Comparison of ENCODE assay signal across 9 cellular contexts in the genomic region with DNA sequence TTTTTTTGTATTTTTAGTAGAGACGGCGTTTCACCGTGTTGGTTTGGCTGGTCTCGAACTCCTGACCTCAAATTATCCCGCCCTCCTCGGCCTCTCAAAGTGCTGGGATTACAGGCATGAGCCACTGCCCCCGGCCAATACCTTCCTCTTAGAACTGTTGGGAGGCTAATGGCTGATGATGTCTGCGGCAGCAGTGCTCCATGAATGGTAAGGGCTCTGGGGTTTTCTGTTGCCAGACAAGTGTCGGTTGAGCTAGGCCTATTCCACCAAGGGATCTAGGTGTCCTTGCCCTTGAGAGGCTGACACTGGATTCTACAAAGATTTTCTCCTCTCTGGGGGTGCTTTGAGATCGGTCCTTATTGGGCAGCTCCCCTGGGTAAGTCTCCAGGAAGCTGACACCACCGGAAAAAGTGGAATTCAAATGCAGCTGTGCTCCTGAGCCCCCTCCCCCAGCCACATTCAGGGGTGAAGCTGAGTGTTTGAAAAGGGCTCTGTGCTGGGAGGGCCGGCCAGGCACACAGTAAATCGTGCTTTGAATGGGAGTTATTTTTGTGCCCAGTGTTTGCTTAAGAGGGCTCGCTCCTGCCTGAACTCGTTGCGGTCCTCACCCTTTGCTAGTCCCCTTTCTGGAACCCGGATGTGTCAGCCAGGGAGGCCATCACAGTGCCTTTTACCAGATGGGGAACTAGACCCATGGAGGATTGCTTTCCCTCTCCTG. TPM values are rescaled to one million over a fixed set of nuclear protein-coding genes. Genes with fewer than 3 reads are reported as not detected.
DNase-seq lines count a peak whose midpoint lies in the region; ATAC-seq and TF ChIP-seq lines count a peak whose summit lies in the region.
"Had no signal": no experiment of that assay in that cellular context is flagged by ENCODE, and none has a peak within 500 bp of the region (broad histone marks: within the 10 kb centered on the region; RNA-seq: fewer than 3 reads in every experiment).

No MANE protein-coding gene starts in this region.

- peak overlapping the region; percentile 10 to 80 (median 71); a peak in 21 of 22 replicates for H3K4me2 ChIP-seq in BLaER1 treated with 17β-estradiol and CSF1 and Interleukin-3, amounts not matched to agents 10 nM and 100 nM

- no peak overlapping the region for H3K4me3 ChIP-seq in BLaER1 treated with 17β-estradiol and CSF1 and Interleukin-3, amounts not matched to agents 10 nM and 100 nM
- peak overlapping the region in 8 of 59 donors; percentile 1 to 25 (median 10) for H3K4me3 ChIP-seq in dorsolateral prefrontal cortex
- no peak overlapping the region for H3K4me3 ChIP-seq in mucosa of stomach (ENCODE audit: low read length)

- H4K20me1 ChIP-seq in BLaER1 treated with 17β-estradiol and CSF1 and Interleukin-3, amounts not matched to agents 10 nM and 100 nM = peaks cover 0 to 44% (median 16%) of the 10 kb centered on the region in 11 experiments; a peak in 14 of 22 replicates

- no peak overlapping the region for H3K27ac ChIP-seq in BLaER1 treated with 17β-estradiol and CSF1 and Interleukin-3, amounts not matched to agents 10 nM and 100 nM
- H3K27ac ChIP-seq in dorsolateral prefrontal cortex = peak overlapping the region in 50 of 59 donors; percentile 5 to 92 (median 58)

- in situ Hi-C loops in G401 (cut with HindIII; ENCODE audit: low sequenced_read_pairs) = no loop called here

- no peak for ATAC-seq in GM19452 (IDR thresholded peaks at IDR 0.05; ENCODE audit: unreplicated experiment)
- no peak for ATAC-seq in HG03442 (IDR thresholded peaks at IDR 0.05; ENCODE audit: unreplicated experiment)
- ATAC-seq: stimulated activated memory B cell treated with anti-CD40 and anti-IgM and Interleukin-4, amounts not matched to agents 10 μg/mL and 1 μg/mL and 100 μg/mL, for 72 hours had no signal

- peaks cover 33 to 56% (median 43%) of the 10 kb centered on the region in 10 experiments for H3K4me1 ChIP-seq in BLaER1 treated with 17β-estradiol and CSF1 and Interleukin-3, amounts not matched to agents 10 nM and 100 nM
- H3K4me1 ChIP-seq in mucosa of stomach (ENCODE audit: control insufficient read depth, insufficient read depth, low read length) = peaks cover 58% of the 10 kb centered on the region

- DNase-seq in NCI-H2107 (lab: John Stamatoyannopoulos, UW) (peak; percentile 59), dorsolateral prefrontal cortex (peak in 3 of 10 donors; percentile 23 to 45 (median 37)), G401 (ENCODE audit: low spot score) (no peak), AG08395 (ENCODE audit: low spot score) (no peak)

- intact Hi-C loops in dorsolateral prefrontal cortex (cut with DNase I) = loop anchor here in 1 of 2 donors (10.0 kb wide), 1 partner anchor 287 kb away; no protein-coding TSS in a partner anchor

- no peak for TF ChIP-seq CTCF in dorsolateral prefrontal cortex (IDR thresholded peaks at IDR 0.05 in 54 of 56, conservative IDR thresholded peaks at IDR 0.05 in 2 of 56; ENCODE audit: low read depth in 1 of 56, partially characterized antibody in 56 of 56)

- peaks cover 0 to 7% (median 0%) of the 10 kb centered on the region in 11 experiments; a peak in 3 of 22 replicates for H3K9me3 ChIP-seq in BLaER1 treated with 17β-estradiol and CSF1 and Interleukin-3, amounts not matched to agents 10 nM and 100 nM (replicated peaks in 1 of 11)
- H3K9me3 ChIP-seq in mucosa of stomach (ENCODE audit: control insufficient read depth, low read length) = no peaks in the 10 kb centered on the region

- H3K27me3 ChIP-seq in BLaER1 treated with 17β-estradiol and CSF1 and Interleukin-3, amounts not matched to agents 10 nM and 100 nM = peaks cover 41 to 53% (median 49%) of the 10 kb centered on the region in 11 experiments
- H3K27me3 ChIP-seq in dorsolateral prefrontal cortex = no peaks in the 10 kb centered on the region
- H3K27me3 ChIP-seq in mucosa of stomach (ENCODE audit: control insufficient read depth, insufficient read depth, low read length) = no peaks in the 10 kb centered on the region

- H3K9ac ChIP-seq in BLaER1 treated with 17β-estradiol and CSF1 and Interleukin-3, amounts not matched to agents 10 nM and 100 nM = 0 out of 22 replicates have a peak overlapping the region, but pooled peaks of 1 of the 11 experiments have one; percentile 3
- H3K9ac ChIP-seq in mucosa of stomach (ENCODE audit: low read length) = peak overlapping the region; percentile 50

- no peaks in the 10 kb centered on the region for H3K36me3 ChIP-seq in BLaER1 treated with 17β-estradiol and CSF1 and Interleukin-3, amounts not matched to agents 10 nM and 100 nM
- H3K36me3 ChIP-seq in mucosa of stomach (ENCODE audit: control insufficient read depth, insufficient read depth, low read length) = no peaks in the 10 kb centered on the region

RNA-seq across cellular contexts. Expression of gene SOX13, which starts 5.2 kb away (rescaled TPM):
- 10 to 100 TPM; 13.7 to 62.1 (median 24.8) TPM for total RNA-seq in dorsolateral prefrontal cortex
- 0.06 TPM in 1 of 2 replicates, not detected in the other for total RNA-seq in G401 (2014; rRNA removed; shearing (Covaris generic))

Comparison
In these comparisons a context has a peak if more than half of its experiments do, and no peak if none do; other contexts are left out.
1. H3K27ac ChIP-seq: peak in dorsolateral prefrontal cortex (50 of 59); none in BLaER1 treated with 17β-estradiol and CSF1 and Interleukin-3, amounts not matched to agents 10 nM and 100 nM (0 of 11).
2. RNA of gene SOX13, which starts 5.2 kb away (total RNA-seq): 13.7 to 62.1 TPM in dorsolateral prefrontal cortex; 0.06 TPM in G401; every median in the first group is over 10 times any median in the second.